ENCODE assay signal across 9 cellular contexts in genomic region chr5:55868846-55869245, GRCh38. TPM values are rescaled to one million over a fixed set of nuclear protein-coding genes. Genes with fewer than 3 reads are reported as not detected.
A peak's percentile ranks its signal among the peaks of the same experiment; 100 is the strongest.
DNase-seq lines count a peak whose midpoint lies in the region; ATAC-seq and TF ChIP-seq lines count a peak whose summit lies in the region.
"Had no signal": no experiment of that assay in that cellular context is flagged by ENCODE, and none has a peak within 500 bp of the region (broad histone marks: within the 10 kb centered on the region; RNA-seq: fewer than 3 reads in every experiment).

No MANE protein-coding gene starts in this region.

- no peaks in the 10 kb centered on the region for H3K36me3 Mint-ChIP-seq in activated naive CD8-positive, alpha-beta T cell treated with anti-CD3 and anti-CD28 coated beads, Interleukin-2, amount 50 U/mL, for 24 hours (ENCODE audit: low read depth)

- H4K20me1 ChIP-seq in IMR-90 (ENCODE audit: insufficient read depth, low read length), result no peaks in the 10 kb centered on the region; the same call in 1 of the 2 replicates

- H2BK15ac ChIP-seq in IMR-90 (ENCODE audit: low read depth, low read length), result no peak overlapping the region

- H3K9ac ChIP-seq in IMR-90 (ENCODE audit: low read depth, low read length), result no peak overlapping the region

- no peak overlapping the region for H3K4me3 ChIP-seq in IMR-90 (ENCODE audit: insufficient read depth, low read depth, low read length)
- no peak overlapping the region for H3K4me3 ChIP-seq in ovary

- H3K4ac ChIP-seq in IMR-90 (ENCODE audit: low read depth, low read length), result no peak overlapping the region

- H2AFZ ChIP-seq in IMR-90 (replicated peaks; ENCODE audit: low read length, poor library complexity), result peak overlapping the region; percentile 47

- CTCF ChIA-PET in IMR-90 (lab: Yijun Ruan, JAX), result interaction anchor here (0.9 to 1.8 kb wide), 2 partner anchors 11 to 16 kb away, joined by 4 to 7 read pairs; no protein-coding TSS in a partner anchor

- in situ Hi-C loops in IMR-90 (cut with MboI; ENCODE audit: low sequenced_read_pairs), result no loop called here

- dilution Hi-C loops in IMR-90 (cut with HindIII; ENCODE audit: low sequenced_read_pairs, unreplicated experiment), result no loop called here

- no peak for TF ChIP-seq EP300 in ovary (IDR thresholded peaks at IDR 0.05)

- H4K5ac ChIP-seq in IMR-90 (ENCODE audit: low read depth, low read length), result no peak overlapping the region

- no peak for TF ChIP-seq POLR2A in IMR-90 (IDR thresholded peaks at IDR 0.05; ENCODE audit: low read depth, low read length)
- TF ChIP-seq POLR2A in ovary (IDR thresholded peaks at IDR 0.05), result no peak

- no CpG with 5 or more reads among the region's 1 CpG for WGBS in IMR-90 (ENCODE audit: extremely low coverage in 2 of 2, insufficient read length in 1 of 2), 2 experiments
- 0 to 10% (median 2%) methylated on average over 1 of the region's 1 CpG for WGBS in ovary, 3 donors

- no peak overlapping the region for H4K8ac ChIP-seq in IMR-90 (ENCODE audit: low read depth in 2 of 2, low read length in 2 of 2)

- H3K4me1 Mint-ChIP-seq in activated naive CD8-positive, alpha-beta T cell treated with anti-CD3 and anti-CD28 coated beads, Interleukin-2, amount 50 U/mL, for 24 hours, result peaks cover 37% of the 10 kb centered on the region

- no peak overlapping the region for H2BK120ac ChIP-seq in IMR-90 (ENCODE audit: low read depth, low read length)

- no peak overlapping the region for H2AK5ac ChIP-seq in IMR-90 (ENCODE audit: low read depth, low read length)

- H3K36me3 ChIP-seq in IMR-90 (ENCODE audit: control insufficient read depth, insufficient read depth, low read length) (no peaks in the 10 kb centered on the region), ovary (no peaks in the 10 kb centered on the region)

- no TSS peak for BruUV-seq in IMR-90 (replicated peaks; lab: Mats Ljungman, UMichigan)

- H2BK20ac ChIP-seq in IMR-90 (ENCODE audit: low read depth, low read length), result no peak overlapping the region; the same call in 1 of the 2 replicates

- peak; percentile 79 for DNase-seq in AG08396 (ENCODE audit: low spot score)
- peak; percentile 99 for DNase-seq in IMR-90
- DNase-seq in activated naive CD8-positive, alpha-beta T cell treated with anti-CD3 and anti-CD28 coated beads, Interleukin-2, amount 50 U/mL, for 24 hours, result peak; percentile 61
- DNase-seq in myocyte (ENCODE audit: low read depth), result peak; percentile 75
- no peak for DNase-seq in T-helper 9 cell
- no peak for DNase-seq in ovary
- no peak for DNase-seq in effector CD8-positive, alpha-beta T cell (lab: John Stamatoyannopoulos, UW)
- DNase-seq: NCI-H446 treated with DMSO at 0.1 percent for 48 hours had no signal

- H4K91ac ChIP-seq in IMR-90 (ENCODE audit: insufficient read depth, low read depth, low read length), result no peak overlapping the region

- peak overlapping the region; percentile 87 for H3K27ac Mint-ChIP-seq in activated naive CD8-positive, alpha-beta T cell treated with anti-CD3 and anti-CD28 coated beads, Interleukin-2, amount 50 U/mL, for 24 hours

- H2BK5ac ChIP-seq in IMR-90 (ENCODE audit: low read depth, low read length, poor library complexity, severe bottlenecking), result no peak overlapping the region

- intact Hi-C loops in IMR-90 (cut with micrococcal nuclease) (no loop called here), ovary (cut with DNase I) (no loop called here)

- peak overlapping the region; percentile 71 for H2AK9ac ChIP-seq in IMR-90 (replicated peaks; ENCODE audit: low read depth, low read length, poor library complexity)

- no peak overlapping the region for H3K14ac ChIP-seq in IMR-90 (replicated peaks; ENCODE audit: low read depth, low read length)

- peak overlapping the region; percentile 16 for H3K4me3 Mint-ChIP-seq in activated naive CD8-positive, alpha-beta T cell treated with anti-CD3 and anti-CD28 coated beads, Interleukin-2, amount 50 U/mL, for 24 hours

- H3K4me1 ChIP-seq in IMR-90 (ENCODE audit: control insufficient read depth, insufficient read depth, low read length) (no peaks in the 10 kb centered on the region; the same call in 1 of the 2 replicates), ovary (ENCODE audit: insufficient read depth) (no peaks in the 10 kb centered on the region)

- H3K56ac ChIP-seq in IMR-90 (ENCODE audit: extremely low read depth, insufficient read depth, low read length), result no peak overlapping the region; the same call in 1 of the 2 replicates

- TF ChIP-seq CTCF in IMR-90 (conservative IDR thresholded peaks at IDR 0.05; ENCODE audit: low read depth, low read length) (no peak), ovary (IDR thresholded peaks at IDR 0.05) (no peak)

- no peak overlapping the region for H3K23ac ChIP-seq in IMR-90 (ENCODE audit: low read depth, low read length)

- ATAC-seq in IMR-90 (ENCODE audit: low read depth) (peak; percentile 100), HG03520 (IDR thresholded peaks at IDR 0.05; ENCODE audit: unreplicated experiment) (no peak)
- peak; percentile 96 for ATAC-seq in activated naive CD8-positive, alpha-beta T cell treated with anti-CD3 and anti-CD28 coated beads, Interleukin-2, amount 50 U/mL, for 24 hours

- no peaks in the 10 kb centered on the region for H3K27me3 Mint-ChIP-seq in activated naive CD8-positive, alpha-beta T cell treated with anti-CD3 and anti-CD28 coated beads, Interleukin-2, amount 50 U/mL, for 24 hours

- peaks cover 12% of the 10 kb centered on the region for H3K9me1 ChIP-seq in IMR-90 (ENCODE audit: insufficient read depth, low read length)

- peak; percentile 12; the same call in 1 of the 2 replicates for TF ChIP-seq RAD21 in IMR-90 (IDR thresholded peaks at IDR 0.05; ENCODE audit: low read length)

- H3K18ac ChIP-seq in IMR-90 (ENCODE audit: low read depth, low read length), result no peak overlapping the region

- H3K4me2 ChIP-seq in IMR-90 (ENCODE audit: low read depth, low read length), result no peak overlapping the region; the same call in 1 of the 2 replicates

- H3K79me1 ChIP-seq in IMR-90 (ENCODE audit: low read depth in 1 of 2, low read length in 2 of 2), result no peaks in the 10 kb centered on the region

- POLR2A ChIA-PET in IMR-90 (lab: Charles Lee; ENCODE audit: unreplicated experiment), result no interaction called here

- H3K27ac ChIP-seq in IMR-90 (ENCODE audit: insufficient read depth, low read length) (no peak overlapping the region), ovary (no peak overlapping the region)

- H3K27me3 ChIP-seq in IMR-90 (ENCODE audit: control insufficient read depth, insufficient read depth, low read length) (no peaks in the 10 kb centered on the region), ovary (no peaks in the 10 kb centered on the region)

- peaks cover 4% of the 10 kb centered on the region for H3K9me3 Mint-ChIP-seq in activated naive CD8-positive, alpha-beta T cell treated with anti-CD3 and anti-CD28 coated beads, Interleukin-2, amount 50 U/mL, for 24 hours

- H3K9me3 ChIP-seq in IMR-90 (ENCODE audit: control insufficient read depth, insufficient read depth, low read length), result no peaks in the 10 kb centered on the region
- H3K9me3 ChIP-seq in ovary, result no peaks in the 10 kb centered on the region

TF ChIP-seq in IMR-90, 13 proteins besides CTCF, POLR2A, EP300 and RAD21:
- TF ChIP-seq RFX5 (IDR thresholded peaks at IDR 0.05; ENCODE audit: low read depth, low read length) (no peak), MAFK (IDR thresholded peaks at IDR 0.05; ENCODE audit: low read depth, low read length) (no peak), MAZ (IDR thresholded peaks at IDR 0.05; ENCODE audit: borderline replicate concordance, low read depth, low read length) (peak; percentile 51), CEBPB (IDR thresholded peaks at IDR 0.05; ENCODE audit: low read depth, low read length) (peak; percentile 88), CHD1 (IDR thresholded peaks at IDR 0.05; ENCODE audit: low read depth, low read length) (no peak), MXI1 (IDR thresholded peaks at IDR 0.05; ENCODE audit: borderline replicate concordance, low read depth, low read length) (no peak), BHLHE40 (IDR thresholded peaks at IDR 0.05; ENCODE audit: low read depth, low read length) (peak; percentile 28; the same call in 1 of the 2 replicates), FOS (IDR thresholded peaks at IDR 0.05; ENCODE audit: low read depth, low read length) (peak; percentile 93), NFE2L2 (IDR thresholded peaks at IDR 0.05; ENCODE audit: low read depth, low read length) (no peak), SMC3 (IDR thresholded peaks at IDR 0.05; ENCODE audit: low read depth, low read length) (0 out of 2 replicates have a peak, but pooled peaks have one; percentile 12), ELK1 (IDR thresholded peaks at IDR 0.05; ENCODE audit: borderline replicate concordance, low read depth, low read length) (no peak)
- TF ChIP-seq, protein P1, sequence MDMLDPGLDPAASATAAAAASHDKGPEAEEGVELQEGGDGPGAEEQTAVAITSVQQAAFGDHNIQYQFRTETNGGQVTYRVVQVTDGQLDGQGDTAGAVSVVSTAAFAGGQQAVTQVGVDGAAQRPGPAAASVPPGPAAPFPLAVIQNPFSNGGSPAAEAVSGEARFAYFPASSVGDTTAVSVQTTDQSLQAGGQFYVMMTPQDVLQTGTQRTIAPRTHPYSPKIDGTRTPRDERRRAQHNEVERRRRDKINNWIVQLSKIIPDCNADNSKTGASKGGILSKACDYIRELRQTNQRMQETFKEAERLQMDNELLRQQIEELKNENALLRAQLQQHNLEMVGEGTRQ (IDR thresholded peaks at IDR 0.05; ENCODE audit: low read depth, low read length), result no peak; the same call in 1 of the 2 replicates

RNA-seq across cellular contexts. Expression of gene IL31RA, which starts 17.7 kb away (rescaled TPM):
- total RNA-seq in IMR-90 (2012; rRNA removed), result 0.56 and 0.90 TPM in 2 replicates
- 0.34 and 0.39 TPM in 2 replicates for polyA plus RNA-seq in IMR-90 (2012; rRNA removed)
- polyA plus RNA-seq in IMR-90 (2012; cell fraction: cytosol; rRNA removed), result 0.10 and 0.13 TPM in 2 replicates
- polyA plus RNA-seq in IMR-90 (2012; cell fraction: nucleus; rRNA removed; ENCODE audit: low replicate concordance), result 0.07 and 0.80 TPM in 2 replicates
- total RNA-seq in myocyte, result 0.16 TPM in 1 of 2 replicates, not detected in the other
- polyA plus RNA-seq in myocyte (2012), result 0.14 TPM
- total RNA-seq in ovary, result under 1 TPM in 5 of 7 donors, not detected in 2; 0.15 to 0.67 (median 0.24) TPM
- polyA plus RNA-seq in ovary, result under 1 TPM; 0.17 to 0.42 TPM

Comparison
In these comparisons a context has a peak if more than half of its experiments do, and no peak if none do; other contexts are left out.
1. DNase-seq: peak in AG08396 (single experiment), IMR-90 (single experiment), activated naive CD8-positive, alpha-beta T cell treated with anti-CD3 and anti-CD28 coated beads, Interleukin-2, amount 50 U/mL, for 24 hours (single experiment) and myocyte (single experiment); none in T-helper 9 cell (single experiment), ovary (0 of 5) and effector CD8-positive, alpha-beta T cell (single experiment).